ENCODE assay signal across 1 cellular context in genomic region chr5:16810503-16810854, GRCh38.
TF ChIP-seq lines count a peak whose summit lies in the region.

No MANE protein-coding gene starts in this region.

TF ChIP-seq in HCT116, 20 proteins besides CTCF, POLR2A, EP300 and RAD21:
- TF ChIP-seq REST (IDR thresholded peaks at IDR 0.05; ENCODE audit: low read depth) (no peak), FOSL1 (IDR thresholded peaks at IDR 0.05; ENCODE audit: low read depth) (no peak), SRF (IDR thresholded peaks at IDR 0.05; ENCODE audit: low read depth) (no peak), TCF7L2 (IDR thresholded peaks at IDR 0.05; ENCODE audit: borderline replicate concordance, extremely low read depth, insufficient read depth, insufficient read length) (no peak)
